ENCODE assay signal across 8 cellular contexts in the genomic region with DNA sequence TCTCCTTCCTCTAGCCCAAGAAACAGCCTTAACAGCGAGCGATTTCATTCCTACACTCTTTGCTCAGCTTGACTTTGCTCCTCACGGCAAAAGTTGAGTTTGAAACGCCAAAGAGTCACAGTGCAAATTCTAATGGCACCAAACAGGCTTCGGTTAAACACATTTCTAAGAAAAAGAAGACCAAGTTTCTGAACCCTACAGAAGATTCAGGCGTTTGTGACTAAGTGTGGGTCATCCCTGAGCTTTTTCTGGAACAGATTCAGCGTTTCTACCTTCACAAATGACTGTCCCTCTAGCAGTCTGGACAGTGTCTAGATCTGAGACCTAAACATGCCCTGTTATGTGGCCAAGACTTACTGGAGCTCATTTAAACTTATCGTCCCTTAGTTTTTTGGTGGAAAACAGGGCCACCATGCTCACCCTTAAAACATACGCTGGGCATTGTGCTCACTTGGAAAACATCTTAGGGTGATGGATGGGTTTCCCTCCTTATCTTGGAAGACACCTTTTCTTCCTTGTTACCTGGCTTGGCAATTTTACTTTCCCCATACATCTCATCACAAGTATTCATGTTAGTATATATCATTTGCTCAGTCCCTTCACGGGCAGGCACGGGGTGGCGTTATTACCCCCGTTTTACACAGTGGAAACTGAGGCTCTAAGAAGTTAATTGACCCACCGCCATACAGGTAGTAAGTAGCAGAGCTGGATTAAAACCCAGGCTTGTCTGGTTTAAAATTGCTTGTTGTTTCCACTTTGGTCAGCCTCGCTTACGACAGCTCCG. TPM values are rescaled to one million over a fixed set of nuclear protein-coding genes. Genes with fewer than 3 reads are reported as not detected.
DNase-seq lines count a peak whose midpoint lies in the region; ATAC-seq, FAIRE-seq and TF ChIP-seq lines count a peak whose summit lies in the region.

No MANE protein-coding gene starts in this region.

- POLR2A ChIA-PET in endothelial cell of umbilical vein (lab: Charles Lee) = interaction anchor here (0.9 to 1.4 kb wide), 3 partner anchors 14 to 16 kb away, joined by 3 to 6 read pairs (median 4); no protein-coding TSS in a partner anchor

- H3K27me3 ChIP-seq in DOHH2 (ENCODE audit: control insufficient read depth, low read length) (peaks cover 48% of the 10 kb centered on the region), endothelial cell of umbilical vein (ENCODE audit: control insufficient read depth in 2 of 2, insufficient read depth in 2 of 2, low read length in 2 of 2) (no peaks in the 10 kb centered on the region)

- peaks cover 3% of the 10 kb centered on the region for H3K36me3 Mint-ChIP-seq in neural crest cell (ENCODE audit: low read depth)

- peak overlapping the region; percentile 98 for H3K4me3 Mint-ChIP-seq in neural crest cell

- no peaks in the 10 kb centered on the region for H3K36me3 ChIP-seq in DOHH2 (ENCODE audit: control insufficient read depth, low read length)
- no peaks in the 10 kb centered on the region for H3K36me3 ChIP-seq in endothelial cell of umbilical vein (ENCODE audit: control insufficient read depth in 2 of 2, extremely low read depth in 1 of 2, insufficient read depth in 2 of 2, low read length in 2 of 2)

- H3K27me3 Mint-ChIP-seq in neural crest cell (ENCODE audit: low read depth) = no peaks in the 10 kb centered on the region

- H3K4me2 ChIP-seq in DOHH2 (ENCODE audit: low read length) = peak overlapping the region; percentile 86
- H3K4me2 ChIP-seq in endothelial cell of umbilical vein (ENCODE audit: insufficient read depth, low read length) = peak overlapping the region; percentile 93

- no peaks in the 10 kb centered on the region for H3K9me3 Mint-ChIP-seq in neural crest cell

- no peaks in the 10 kb centered on the region for H4K20me1 ChIP-seq in DOHH2 (ENCODE audit: control insufficient read depth, insufficient read depth, low read depth, low read length)
- H4K20me1 ChIP-seq in endothelial cell of umbilical vein (replicated peaks; ENCODE audit: control insufficient read depth, extremely low read depth, insufficient read depth, low read length) = no peaks in the 10 kb centered on the region

- H3K9me3 ChIP-seq in DOHH2 (ENCODE audit: control insufficient read depth, insufficient read depth, low read length) (no peaks in the 10 kb centered on the region), endothelial cell of umbilical vein (replicated peaks; ENCODE audit: control insufficient read depth, insufficient read depth, low read length) (no peaks in the 10 kb centered on the region)

- no peak for ATAC-seq in GM18517 (IDR thresholded peaks at IDR 0.05; ENCODE audit: unreplicated experiment)

- TF ChIP-seq POLR2A in endothelial cell of umbilical vein (IDR thresholded peaks at IDR 0.05; ENCODE audit: low read depth, low read length) = no peak

- CTCF ChIA-PET in endothelial cell of umbilical vein (lab: Charles Lee) = interaction anchor here (0.7 to 1.8 kb wide), 5 partner anchors 9 to 225 kb away, joined by 3 to 4 read pairs (median 3); no protein-coding TSS in a partner anchor

- H3K9me1 ChIP-seq in endothelial cell of umbilical vein (replicated peaks; ENCODE audit: control insufficient read depth, extremely low read depth, insufficient read depth, low read length) = no peaks in the 10 kb centered on the region

- FAIRE-seq in RCC 7860 (lab: Jason Lieb, UNC) = peak; percentile 24
- peak; percentile 4 for FAIRE-seq in endothelial cell of umbilical vein (lab: Jason Lieb, UNC)

- peak overlapping the region; percentile 78 for H3K9ac ChIP-seq in endothelial cell of umbilical vein (replicated peaks; ENCODE audit: extremely low read depth, insufficient read depth, low read length)

- H3K79me2 ChIP-seq in DOHH2 (ENCODE audit: control insufficient read depth, low read length) (no peaks in the 10 kb centered on the region), endothelial cell of umbilical vein (ENCODE audit: control insufficient read depth, insufficient read depth, low read length) (no peaks in the 10 kb centered on the region)

- intact Hi-C loops in endothelial cell of umbilical vein (cut with micrococcal nuclease) = loop anchor here (1.0 to 2.0 kb wide), 3 partner anchors 18 to 225 kb away; a partner anchor contains a TSS

- peak overlapping the region; percentile 82 for H2AFZ ChIP-seq in endothelial cell of umbilical vein (ENCODE audit: low read depth, low read length)

- dilution Hi-C loops in endothelial cell of umbilical vein (cut with MboI; ENCODE audit: extremely low pct_ligation_motif_present, low sequenced_read_pairs) = no loop called here

- TSS peak; percentile 26 for BruUV-seq in endothelial cell of umbilical vein (replicated peaks; lab: Mats Ljungman, UMichigan)

- no peaks in the 10 kb centered on the region for H3F3A ChIP-seq in DOHH2 (ENCODE audit: control insufficient read depth, insufficient read depth)

- peak overlapping the region; percentile 85 for H3K4me3 ChIP-seq in DOHH2 (ENCODE audit: low read length)
- H3K4me3 ChIP-seq in endothelial cell of umbilical vein (replicated peaks in 1 of 3; ENCODE audit: insufficient read depth in 1 of 3, low read depth in 1 of 3, low read length in 3 of 3) = peak overlapping the region; percentile 70 to 93 (median 83)

- peak; percentile 10 for TF ChIP-seq CTCF in DOHH2 (IDR thresholded peaks at IDR 0.05; ENCODE audit: low read depth, low read length, poor library complexity, severe bottlenecking)
- no peak for TF ChIP-seq CTCF in endothelial cell of umbilical vein (IDR thresholded peaks at IDR 0.05; ENCODE audit: extremely low read depth in 1 of 2, insufficient read depth in 1 of 2, low read depth in 1 of 2, low read length in 2 of 2)
- TF ChIP-seq CTCF in neural crest cell (conservative IDR thresholded peaks at IDR 0.05) = no peak
- TF ChIP-seq CTCF in GM10266 (IDR thresholded peaks at IDR 0.05; ENCODE audit: control insufficient read depth, insufficient read depth, low read depth, missing control alignments) = no peak

- H3K4me1 ChIP-seq in DOHH2 (ENCODE audit: control insufficient read depth, low read length) (peaks cover 19% of the 10 kb centered on the region), endothelial cell of umbilical vein (ENCODE audit: control insufficient read depth, extremely low read depth, insufficient read depth, low read length) (peaks cover 22% of the 10 kb centered on the region)

- H3K27ac ChIP-seq in DOHH2 (ENCODE audit: low read depth, low read length) = no peak overlapping the region
- no peak overlapping the region for H3K27ac ChIP-seq in endothelial cell of umbilical vein (ENCODE audit: insufficient read depth, low read depth, low read length)

- H3K9me2 ChIP-seq in DOHH2 (replicated peaks; ENCODE audit: control insufficient read depth, low read length) = no peaks in the 10 kb centered on the region

- DNase-seq in RCC 7860 (ENCODE audit: low spot score) (peak; percentile 46), endothelial cell of umbilical vein (ENCODE audit: low read depth, low spot score) (peak; percentile 39), neural crest cell (ENCODE audit: low read depth, low spot score) (no peak), SW 1271 (lab: John Stamatoyannopoulos, UW) (no peak), GM10266 (ENCODE audit: extremely low spot score) (no peak), hippocampal formation (lab: John Stamatoyannopoulos, UW) (no peak)

- H3K27ac Mint-ChIP-seq in neural crest cell (ENCODE audit: unreplicated experiment) = peak overlapping the region; percentile 95

- peaks cover 59% of the 10 kb centered on the region for H3K4me1 Mint-ChIP-seq in neural crest cell

TF ChIP-seq in endothelial cell of umbilical vein, 7 proteins besides CTCF, POLR2A, EP300 and RAD21:
- TF ChIP-seq EZH2 (IDR thresholded peaks at IDR 0.05; ENCODE audit: borderline replicate concordance, low read depth, low read length, severe bottlenecking) (no peak), JUN (IDR thresholded peaks at IDR 0.05; ENCODE audit: borderline replicate concordance, insufficient read depth, insufficient read length, low read depth) (no peak), FOS (IDR thresholded peaks at IDR 0.05; ENCODE audit: borderline replicate concordance, insufficient read depth, low read length) (no peak), POLR2AphosphoS5 (IDR thresholded peaks at IDR 0.05; ENCODE audit: insufficient read depth, low read depth, low read length) (no peak), GATA2 (IDR thresholded peaks at IDR 0.05; ENCODE audit: insufficient read depth, insufficient read length, low read depth, low read length) (no peak), MYC (IDR thresholded peaks at IDR 0.05; ENCODE audit: low read depth, low read length) (no peak)
- TF ChIP-seq, protein P1, sequence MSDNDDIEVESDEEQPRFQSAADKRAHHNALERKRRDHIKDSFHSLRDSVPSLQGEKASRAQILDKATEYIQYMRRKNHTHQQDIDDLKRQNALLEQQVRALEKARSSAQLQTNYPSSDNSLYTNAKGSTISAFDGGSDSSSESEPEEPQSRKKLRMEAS (IDR thresholded peaks at IDR 0.05; ENCODE audit: insufficient read depth, insufficient read length) = no peak

RNA-seq across cellular contexts. Expression of a gene that starts 1.0 kb away (rescaled TPM):
- total RNA-seq in endothelial cell of umbilical vein (27.7 and 29.2 TPM in 2 replicates), neural crest cell (73.3 and 73.5 TPM in 2 replicates)
- 21.2 and 22.1 TPM in 2 replicates for polyA plus RNA-seq in endothelial cell of umbilical vein
- 19.5 and 20.9 TPM in 2 replicates for polyA plus RNA-seq in endothelial cell of umbilical vein (2011; cell fraction: cytosol; rRNA removed)
- 17.2 and 17.5 TPM in 2 replicates for polyA plus RNA-seq in endothelial cell of umbilical vein (2011; cell fraction: nucleus; rRNA removed)
- polyA plus RNA-seq in endothelial cell of umbilical vein (2012) = 8.9 and 9.1 TPM in 2 replicates
- polyA minus RNA-seq in endothelial cell of umbilical vein = 32.4 and 34.0 TPM in 2 replicates
- polyA minus RNA-seq in endothelial cell of umbilical vein (2011; cell fraction: cytosol; rRNA and poly(A)+ RNA removed) = 8.4 TPM
- polyA minus RNA-seq in endothelial cell of umbilical vein (2011; cell fraction: nucleus; rRNA and poly(A)+ RNA removed) = 9.7 and 13.1 TPM in 2 replicates

Comparison
In these comparisons a context has a peak if more than half of its experiments do, and no peak if none do; other contexts are left out.
1. DNase-seq: peak in RCC 7860 (single experiment) and endothelial cell of umbilical vein (single experiment); none in neural crest cell (single experiment), SW 1271 (0 of 2), GM10266 (single experiment) and hippocampal formation (0 of 2).